Comparison of ENCODE assay signal across 2 cellular contexts in genomic region chr12:122846622-122847515, GRCh38.
TF ChIP-seq lines count a peak whose summit lies in the region.

No MANE protein-coding gene starts in this region.

TF ChIP-seq in IMR-90, 13 proteins besides CTCF, POLR2A, EP300 and RAD21:
- TF ChIP-seq MAFK (IDR thresholded peaks at IDR 0.05; ENCODE audit: low read depth, low read length) = no peak
- TF ChIP-seq CHD1 (IDR thresholded peaks at IDR 0.05; ENCODE audit: low read depth, low read length) = no peak
- TF ChIP-seq ELK1 (IDR thresholded peaks at IDR 0.05; ENCODE audit: borderline replicate concordance, low read depth, low read length) = no peak
- no peak for TF ChIP-seq NFE2L2 (IDR thresholded peaks at IDR 0.05; ENCODE audit: low read depth, low read length)
- TF ChIP-seq RFX5 (IDR thresholded peaks at IDR 0.05; ENCODE audit: low read depth, low read length) = no peak
- no peak for TF ChIP-seq SMC3 (IDR thresholded peaks at IDR 0.05; ENCODE audit: low read depth, low read length)
- no peak for TF ChIP-seq CEBPB (IDR thresholded peaks at IDR 0.05; ENCODE audit: low read depth, low read length)
- TF ChIP-seq BHLHE40 (IDR thresholded peaks at IDR 0.05; ENCODE audit: low read depth, low read length) = no peak
- no peak for TF ChIP-seq MXI1 (IDR thresholded peaks at IDR 0.05; ENCODE audit: borderline replicate concordance, low read depth, low read length)
- TF ChIP-seq RCOR1 (IDR thresholded peaks at IDR 0.05; ENCODE audit: insufficient replicate concordance, low read length) = no peak
- TF ChIP-seq USF2 (IDR thresholded peaks at IDR 0.05; ENCODE audit: low read depth, low read length) = no peak
- no peak for TF ChIP-seq MAZ (IDR thresholded peaks at IDR 0.05; ENCODE audit: borderline replicate concordance, low read depth, low read length)
- no peak for TF ChIP-seq FOS (IDR thresholded peaks at IDR 0.05; ENCODE audit: low read depth, low read length)

TF ChIP-seq in H1, 55 proteins besides CTCF, POLR2A, EP300 and RAD21:
- TF ChIP-seq GTF2F1 (IDR thresholded peaks at IDR 0.05; ENCODE audit: borderline replicate concordance, low read depth, low read length) (no peak), USF2 (IDR thresholded peaks at IDR 0.05; ENCODE audit: low read length) (no peak), TCF12 (IDR thresholded peaks at IDR 0.05; ENCODE audit: low read depth, low read length) (no peak), BACH1 (IDR thresholded peaks at IDR 0.05; ENCODE audit: low read length) (no peak), NANOG (IDR thresholded peaks at IDR 0.05; ENCODE audit: insufficient read depth, low read depth, low read length, poor library complexity, severe bottlenecking) (no peak), CBX8 (IDR thresholded peaks at IDR 0.05; ENCODE audit: borderline replicate concordance, low read depth, low read length) (no peak), POU5F1 (IDR thresholded peaks at IDR 0.05; ENCODE audit: low read depth, low read length) (no peak), CTBP2 (IDR thresholded peaks at IDR 0.05; ENCODE audit: borderline replicate concordance, insufficient read depth, insufficient read length, low read length) (no peak), SIN3A (conservative IDR thresholded peaks at IDR 0.05 in 1 of 2, IDR thresholded peaks at IDR 0.05 in 1 of 2; ENCODE audit: low read depth in 1 of 2, low read length in 2 of 2) (no peak), SUZ12 (IDR thresholded peaks at IDR 0.05; ENCODE audit: low read length) (no peak), ATF3 (IDR thresholded peaks at IDR 0.05; ENCODE audit: insufficient read depth, low read depth, low read length) (no peak)
